ENCODE assay signal across 15 cellular contexts in the genomic region with DNA sequence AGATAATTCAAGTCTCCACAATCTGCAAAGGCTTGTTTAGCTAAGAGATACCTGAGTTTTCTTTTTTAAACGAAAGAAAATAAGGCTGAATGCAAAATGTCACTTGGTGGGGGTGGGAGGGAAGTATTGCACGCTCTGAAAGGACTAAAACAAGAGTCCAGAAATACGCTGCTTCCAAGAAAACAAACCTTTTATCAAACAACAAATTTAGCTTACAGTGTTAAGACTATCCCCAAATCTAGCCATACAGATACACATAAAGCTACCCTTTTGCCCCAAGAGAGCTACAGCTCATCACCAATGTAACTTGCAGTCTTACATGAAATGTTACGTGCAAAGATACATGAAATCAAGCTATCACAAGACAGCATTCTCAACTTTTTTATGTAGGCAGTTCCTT.
DNase-seq lines count a peak whose midpoint lies in the region; ATAC-seq and TF ChIP-seq lines count a peak whose summit lies in the region.
"Had no signal": no experiment of that assay in that cellular context is flagged by ENCODE, and none has a peak within 500 bp of the region (broad histone marks: within the 10 kb centered on the region; RNA-seq: fewer than 3 reads in every experiment).

No MANE protein-coding gene starts in this region.

- intact Hi-C loops in left ventricle myocardium inferior (cut with micrococcal nuclease) (loop anchor here (10.0 kb wide), 1 partner anchor 64 kb away; no protein-coding TSS in a partner anchor), cardiac septum (cut with DNase I) (loop anchor here (5.0 to 10.0 kb wide), 5 partner anchors 54 to 506 kb away; no protein-coding TSS in a partner anchor), aorta (cut with DNase I) (loop anchor here (5.0 to 10.0 kb wide), 9 partner anchors 39 to 594 kb away; partner anchors contain the start of gene FOXP1 (in 1 of the 2))

- in situ Hi-C loops in ACHN (cut with HindIII; ENCODE audit: low pct_ligation_motif_present, low pct_unique_long_range_greater_than_20kb, low sequenced_read_pairs): no loop called here

- peaks cover 92% of the 10 kb centered on the region for H3K4me1 ChIP-seq in left ventricle myocardium inferior
- peaks cover 32 to 49% of the 10 kb centered on the region in 2 donors for H3K4me1 ChIP-seq in muscle layer of duodenum (ENCODE audit: control insufficient read depth in 1 of 2, insufficient read depth in 2 of 2, low read length in 2 of 2)
- H3K4me1 ChIP-seq in aorta (ENCODE audit: control insufficient read depth in 1 of 2, insufficient read depth in 2 of 2, low read length in 2 of 2): peaks cover 5 to 6% of the 10 kb centered on the region in 2 donors

- ATAC-seq in aorta (ENCODE audit: low FRiP score) (no peak), HG03108 (IDR thresholded peaks at IDR 0.05; ENCODE audit: unreplicated experiment) (no peak)
- no peak for ATAC-seq in activated T-cell treated with anti-CD3 and anti-CD28 coated beads, Interleukin-2, amount 50 U/mL, for 4 hours
- ATAC-seq: esophagus mucosa, WTC11 had no signal

- H3K9me3 Mint-ChIP-seq in activated T-cell treated with anti-CD3 and anti-CD28 coated beads, Interleukin-2, amount 50 U/mL, for 4 hours: no peaks in the 10 kb centered on the region
- H3K9me3 Mint-ChIP-seq: naive B cell, WTC11 had no signal

- H3K4me1 Mint-ChIP-seq in activated T-cell treated with anti-CD3 and anti-CD28 coated beads, Interleukin-2, amount 50 U/mL, for 4 hours (ENCODE audit: low read depth): peaks cover 60% of the 10 kb centered on the region

- 4% methylated on average over 4 of the region's 4 CpGs for WGBS in aorta, 2 donors

- H3K36me3 ChIP-seq in left ventricle myocardium inferior (no peaks in the 10 kb centered on the region), muscle layer of duodenum (ENCODE audit: control insufficient read depth in 1 of 2, insufficient read depth in 2 of 2, low read length in 2 of 2) (peaks cover 0 to 26% of the 10 kb centered on the region in 2 donors), aorta (ENCODE audit: control insufficient read depth in 1 of 2, insufficient read depth in 2 of 2, low read length in 1 of 2) (no peaks in the 10 kb centered on the region)

- DNase-seq in left ventricle myocardium inferior (no peak), cardiac septum (ENCODE audit: low spot score) (no peak), coronary artery (ENCODE audit: low spot score) (no peak), aorta (no peak), ACHN (no peak)
- DNase-seq in activated T-cell treated with anti-CD3 and anti-CD28 coated beads, Interleukin-2, amount 50 U/mL, for 4 hours: no peak
- DNase-seq: activated T-cell treated with anti-CD3 and anti-CD28 coated beads, Interleukin-2, amount 50 U/mL, for 48 hours; naive B cell; NCI-H1436 treated with DMSO at 0.1 percent for 48 hours; NCI-H69; SHP77 had no signal

- H3K9me3 ChIP-seq in left ventricle myocardium inferior (replicated peaks) (no peaks in the 10 kb centered on the region), muscle layer of duodenum (ENCODE audit: control insufficient read depth in 1 of 2, low read length in 2 of 2) (no peaks in the 10 kb centered on the region), aorta (ENCODE audit: control insufficient read depth, low read length) (no peaks in the 10 kb centered on the region)

- peaks cover 25% of the 10 kb centered on the region for H3K36me3 Mint-ChIP-seq in activated T-cell treated with anti-CD3 and anti-CD28 coated beads, Interleukin-2, amount 50 U/mL, for 4 hours (ENCODE audit: insufficient read depth)
- H3K36me3 Mint-ChIP-seq: naive B cell, WTC11 had no signal

- H3K27ac ChIP-seq in left ventricle myocardium inferior (replicated peaks) (peak overlapping the region; percentile 96), coronary artery (peak overlapping the region; percentile 96 to 98), muscle layer of duodenum (ENCODE audit: low read length) (peak overlapping the region; percentile 93), aorta (ENCODE audit: low read depth in 1 of 2, low read length in 2 of 2) (peak overlapping the region in 1 of 2 donors; percentile 49)

- TF ChIP-seq CTCF in left ventricle myocardium inferior (IDR thresholded peaks at IDR 0.05; ENCODE audit: borderline replicate concordance) (no peak), coronary artery (IDR thresholded peaks at IDR 0.05) (no peak)

- H3K27me3 ChIP-seq in left ventricle myocardium inferior (ENCODE audit: low read depth): no peaks in the 10 kb centered on the region
- no peaks in the 10 kb centered on the region for H3K27me3 ChIP-seq in muscle layer of duodenum (ENCODE audit: low read depth, low read length)
- no peaks in the 10 kb centered on the region for H3K27me3 ChIP-seq in aorta (ENCODE audit: control insufficient read depth in 1 of 2, insufficient read depth in 2 of 2, low read length in 1 of 2)

- H3K27me3 Mint-ChIP-seq in activated T-cell treated with anti-CD3 and anti-CD28 coated beads, Interleukin-2, amount 50 U/mL, for 4 hours (ENCODE audit: low read depth): no peaks in the 10 kb centered on the region
- H3K27me3 Mint-ChIP-seq: naive B cell had no signal

- H3K4me3 Mint-ChIP-seq in activated T-cell treated with anti-CD3 and anti-CD28 coated beads, Interleukin-2, amount 50 U/mL, for 4 hours: no peak overlapping the region
- H3K4me3 Mint-ChIP-seq: WTC11 had no signal

- peak overlapping the region; percentile 77 for H3K4me3 ChIP-seq in left ventricle myocardium inferior
- peak overlapping the region; percentile 84 for H3K4me3 ChIP-seq in coronary artery
- H3K4me3 ChIP-seq in muscle layer of duodenum (ENCODE audit: low read depth in 1 of 2, low read length in 2 of 2): peak overlapping the region; percentile 79 to 93
- peak overlapping the region; percentile 16 to 88 for H3K4me3 ChIP-seq in aorta (ENCODE audit: low read length in 2 of 2)
